ENCODE assay signal across 8 cellular contexts in the genomic region with DNA sequence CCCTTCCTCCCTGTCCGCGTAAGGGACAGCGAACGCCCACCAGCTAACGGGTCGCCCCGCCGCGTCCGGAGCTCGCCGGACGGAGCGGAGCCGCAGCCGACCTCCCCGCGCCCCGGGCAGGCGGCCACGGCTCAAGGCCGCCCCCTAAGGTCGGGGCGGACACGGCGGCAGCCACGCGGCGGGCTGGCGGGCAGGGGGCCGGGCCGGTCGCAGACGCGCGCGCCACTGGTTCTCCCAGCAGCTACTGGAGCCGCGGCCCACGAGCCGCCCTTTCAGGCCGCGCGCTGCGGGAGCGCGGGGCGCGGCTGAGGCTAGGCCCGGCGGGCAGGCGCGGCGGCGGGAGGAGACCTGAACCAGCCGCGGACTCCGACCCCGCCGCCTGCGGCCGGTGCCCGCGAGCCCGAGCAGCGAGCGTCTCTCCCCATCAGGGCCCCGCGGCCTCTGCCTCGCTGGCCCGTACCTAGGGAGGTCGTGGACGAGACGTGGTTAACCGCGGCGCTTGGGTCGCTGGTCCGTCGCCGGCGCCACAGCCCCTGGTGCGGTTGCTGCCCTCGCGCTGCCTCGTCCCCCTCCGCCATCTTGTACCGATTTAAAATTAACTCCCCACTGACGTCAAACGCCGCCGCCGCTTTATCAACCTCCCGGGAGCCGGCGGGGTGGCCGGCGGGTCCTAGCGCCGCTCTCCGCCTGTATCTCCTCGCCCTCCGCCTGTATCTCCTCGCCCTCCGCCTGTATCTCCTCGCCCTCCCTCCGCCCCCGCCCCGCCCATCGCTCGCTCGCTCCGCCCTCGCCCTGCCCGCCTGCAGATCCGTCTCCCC.
A peak's percentile ranks its signal among the peaks of the same experiment; 100 is the strongest.
DNase-seq lines count a peak whose midpoint lies in the region; ATAC-seq and TF ChIP-seq lines count a peak whose summit lies in the region.

TSS of gene ATL2 (minus strand) at position 591 of the 818 bp plus-strand sequence. CDS start at position 578, 13 bp downstream.

- peak; percentile 90 for ATAC-seq in GM21529 (IDR thresholded peaks at IDR 0.05; ENCODE audit: unreplicated experiment)

- peak; percentile 86 for TF ChIP-seq POLR2A in erythroblast (IDR thresholded peaks at IDR 0.05; ENCODE audit: low read length)

- no peaks in the 10 kb centered on the region for H3K9me3 ChIP-seq in mucosa of stomach (ENCODE audit: control insufficient read depth, low read length)

- H3K4me1 ChIP-seq in mucosa of stomach (ENCODE audit: control insufficient read depth, insufficient read depth, low read length): peaks cover 9% of the 10 kb centered on the region

- no peaks in the 10 kb centered on the region for H3K36me3 ChIP-seq in mucosa of stomach (ENCODE audit: control insufficient read depth, insufficient read depth, low read length)

- peak; percentile 24; the same call in 1 of the 2 replicates for TF ChIP-seq RAD21 in Ishikawa (IDR thresholded peaks at IDR 0.05; ENCODE audit: low read depth)

- H3K9ac ChIP-seq in mucosa of stomach (ENCODE audit: low read length): peak within 1 kb of the TSS; percentile 92

- DNase-seq in DMS153 (lab: John Stamatoyannopoulos, UW) (peak; percentile 85), OCI-M2 (lab: John Stamatoyannopoulos, UW; ENCODE audit: unreplicated experiment) (peak; percentile 52), activated T-cell treated with anti-CD3 and anti-CD28 coated beads for 48 hours (ENCODE audit: low read depth) (peak; percentile 89), erythroblast (lab: John Stamatoyannopoulos, UW) (peak; percentile 97 to 98)
- DNase-seq in stimulated activated CD8-positive, alpha-beta memory T cell treated with anti-CD3 and anti-CD28 coated beads, Interleukin-7, amount 100 ng/mL, for 1 hour (ENCODE audit: low read depth in 2 of 2): peak; percentile 85 to 87

- TF ChIP-seq EP300 in Ishikawa (IDR thresholded peaks at IDR 0.05; ENCODE audit: borderline replicate concordance): no peak; the same call in 1 of the 2 replicates

- no peaks in the 10 kb centered on the region for H3K27me3 ChIP-seq in mucosa of stomach (ENCODE audit: control insufficient read depth, insufficient read depth, low read length)

- H3K4me3 ChIP-seq in mucosa of stomach (ENCODE audit: low read length): peak within 1 kb of the TSS; percentile 92

TF ChIP-seq in Ishikawa, 13 proteins besides CTCF, POLR2A, EP300 and RAD21:
- TF ChIP-seq CREB1 (IDR thresholded peaks at IDR 0.05; ENCODE audit: low read depth): peak; percentile 87
- TF ChIP-seq TEAD4 (IDR thresholded peaks at IDR 0.05): peak; percentile 6; the same call in 1 of the 2 replicates
- TF ChIP-seq CEBPB (IDR thresholded peaks at IDR 0.05): no peak
- TF ChIP-seq ZBTB7A (IDR thresholded peaks at IDR 0.05; ENCODE audit: low read depth): 0 out of 2 replicates have a peak, but pooled peaks have one; percentile 35
- peak; percentile 96 for TF ChIP-seq YY1 (IDR thresholded peaks at IDR 0.05; ENCODE audit: low read depth)
- TF ChIP-seq FOXM1 (IDR thresholded peaks at IDR 0.05; ENCODE audit: borderline replicate concordance, low read depth): peak; percentile 85
- TF ChIP-seq REST (IDR thresholded peaks at IDR 0.05; ENCODE audit: low read depth): no peak
- TF ChIP-seq, protein P1, sequence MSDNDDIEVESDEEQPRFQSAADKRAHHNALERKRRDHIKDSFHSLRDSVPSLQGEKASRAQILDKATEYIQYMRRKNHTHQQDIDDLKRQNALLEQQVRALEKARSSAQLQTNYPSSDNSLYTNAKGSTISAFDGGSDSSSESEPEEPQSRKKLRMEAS (IDR thresholded peaks at IDR 0.05): peak; percentile 68; the same call in 1 of the 2 replicates
- TF ChIP-seq EGR1 (IDR thresholded peaks at IDR 0.05): no peak
- TF ChIP-seq USF1 (IDR thresholded peaks at IDR 0.05): no peak
- TF ChIP-seq NFIC (IDR thresholded peaks at IDR 0.05): no peak
- no peak; the same call in 1 of the 2 replicates for TF ChIP-seq TCF12 (IDR thresholded peaks at IDR 0.05; ENCODE audit: low read depth)
- peak; percentile 96 for TF ChIP-seq TAF1 (IDR thresholded peaks at IDR 0.05; ENCODE audit: low read depth)

Comparison
In these comparisons a context has a peak if more than half of its experiments do, and no peak if none do; other contexts are left out.
1. Peak in every context shown above with its lines: DNase-seq, ATAC-seq and H3K4me3 ChIP-seq.